In the genomic region with DNA sequence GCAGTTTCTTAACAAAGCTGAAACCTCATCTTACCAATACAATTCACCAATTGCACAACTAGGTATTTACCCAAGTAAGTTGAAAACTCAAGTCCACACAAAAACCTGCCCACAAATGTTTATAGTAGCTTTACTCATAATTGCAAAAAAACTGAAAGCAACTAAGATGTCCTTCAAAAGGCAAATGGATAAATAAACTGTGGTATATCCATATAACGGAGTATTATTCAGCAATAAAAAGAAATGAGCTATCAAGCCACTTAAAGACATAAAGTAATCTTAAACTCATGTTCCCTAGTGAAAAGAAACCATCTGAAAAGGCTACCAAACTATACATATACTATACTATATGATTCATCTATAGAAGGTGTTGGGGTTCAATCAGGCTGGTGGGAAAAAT, we compare ENCODE assay signal across 26 cellular contexts.
"Had no signal": no experiment of that assay in that cellular context is flagged by ENCODE, and none has a peak within 500 bp of the region (broad histone marks: within the 10 kb centered on the region; RNA-seq: fewer than 3 reads in every experiment).

No MANE protein-coding gene starts in this region.

- H3K79me2 ChIP-seq: parathyroid adenoma had no signal

- H3K27ac ChIP-seq: neural progenitor cell, ovary, parathyroid adenoma, psoas muscle, skin epidermis, stomach, thoracic aorta, thyroid gland, tibial nerve, upper lobe of left lung, vagina had no signal

- H2AFZ ChIP-seq: neural progenitor cell, parathyroid adenoma had no signal

- H3K4me3 ChIP-seq: neural progenitor cell, ovary, psoas muscle, skin epidermis, stomach, thoracic aorta, thyroid gland, tibial nerve, upper lobe of left lung, vagina had no signal

- H3K9ac ChIP-seq: neural progenitor cell, parathyroid adenoma had no signal

- DNase-seq: naive thymus-derived CD4-positive, alpha-beta T cell; natural killer cell; occipital lobe; ovary; posterior cingulate gyrus; psoas muscle; right cardiac atrium; stimulated activated CD4-positive, alpha-beta T cell treated with anti-CD3 and anti-CD28 coated beads, Interleukin-15, amount 100 ng/mL, for 24 hours; stimulated activated CD4-positive, alpha-beta T cell treated with anti-CD3 and anti-CD28 coated beads, Interleukin-2, amount 100 ng/mL, for 24 hours; stimulated activated CD4-positive, alpha-beta T cell treated with anti-CD3 and anti-CD28 coated beads, Interleukin-2, amount 100 ng/mL, for 48 hours; stimulated activated CD4-positive, alpha-beta T cell treated with anti-CD3 and anti-CD28 coated beads, Interleukin-4, amount 100 ng/mL, for 24 hours; stimulated activated naive B cell treated with anti-CD40 and anti-IgM and Interleukin-4, amounts not matched to agents 10 μg/mL and 1 μg/mL and 100 μg/mL, for 72 hours; stimulated activated naive CD4-positive, alpha-beta T cell treated with Interleukin-2 at 50 U/mL for 16 hours; stomach; thyroid gland; trophoblast cell; upper lobe of left lung had no signal

- FAIRE-seq: urothelium cell line had no signal

- ATAC-seq: naive thymus-derived CD4-positive, alpha-beta T cell; natural killer cell; psoas muscle; right cardiac atrium; sciatic nerve; stimulated activated effector memory CD8-positive, alpha-beta T cell treated with anti-CD3 and anti-CD28 coated beads, Interleukin-12 subunit alpha, Interleukin-12 subunit beta, amount 100 ng/mL, for 72 hours; stimulated activated naive B cell treated with anti-CD40 and anti-IgM and Interleukin-4, amounts not matched to agents 10 μg/mL and 1 μg/mL and 100 μg/mL, for 72 hours had no signal

- H3K27me3 ChIP-seq: neural progenitor cell, ovary, stomach, thyroid gland, tibial nerve, upper lobe of left lung, vagina had no signal

- H3K36me3 ChIP-seq: neural progenitor cell, ovary, stomach, thoracic aorta, thyroid gland, tibial nerve, upper lobe of left lung, vagina had no signal

- H3K4me1 ChIP-seq: neural progenitor cell, parathyroid adenoma, psoas muscle, stomach, thyroid gland, tibial nerve, vagina had no signal

- H3K9me3 ChIP-seq: ovary, thyroid gland, vagina had no signal

- H3K4me2 ChIP-seq: neural progenitor cell had no signal
